ENCODE assay signal across 15 cellular contexts in the genomic region with DNA sequence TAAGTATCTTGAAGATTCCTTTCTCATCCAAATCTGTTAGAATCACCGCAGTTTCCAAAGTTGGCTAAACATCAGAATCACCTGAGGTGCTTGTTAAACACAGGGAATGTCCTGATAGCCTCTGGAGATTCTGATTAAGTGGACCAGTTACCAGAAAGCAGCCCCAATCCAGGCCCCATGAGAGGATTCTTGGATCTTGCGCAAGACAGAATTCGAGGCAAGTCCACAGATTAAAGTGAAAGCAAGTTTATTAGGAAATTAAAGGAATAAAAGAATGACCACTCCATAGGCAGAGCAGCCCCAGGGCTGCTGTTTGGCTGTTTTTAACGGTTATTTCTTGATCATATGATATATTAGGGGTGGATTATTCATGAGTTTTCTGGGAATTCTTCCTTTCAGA.
DNase-seq lines count a peak whose midpoint lies in the region; ATAC-seq, FAIRE-seq and TF ChIP-seq lines count a peak whose summit lies in the region.
"Had no signal": no experiment of that assay in that cellular context is flagged by ENCODE, and none has a peak within 500 bp of the region (broad histone marks: within the 10 kb centered on the region; RNA-seq: fewer than 3 reads in every experiment).

No MANE protein-coding gene starts in this region.

- H3K27ac Mint-ChIP-seq in chondrocyte (ENCODE audit: unreplicated experiment): peak overlapping the region; percentile 96
- H3K27ac Mint-ChIP-seq in natural killer cell treated with Interleukin-12 subunit alpha and Interleukin-12 subunit beta and Interleukin-15 and Interleukin-18, amount 100 ng/mL, for 72 hours: no peak overlapping the region
- H3K27ac Mint-ChIP-seq: activated T-cell treated with anti-CD3 and anti-CD28 coated beads, Interleukin-2, amount 50 U/mL, for 24 hours; immature natural killer cell had no signal

- WGBS in GM23248 (ENCODE audit: low coverage in 1 of 2, low lambda C conversion rate in 2 of 2, missing lambda C conversion rate in 2 of 2), 2 experiments: 45 to 49% methylated on average over 4 of the region's 4 CpGs
- 71% methylated on average over 4 of the region's 4 CpGs for WGBS in smooth muscle cell (ENCODE audit: low lambda C conversion rate)

- TF ChIP-seq CTCF in chondrocyte (IDR thresholded peaks at IDR 0.05) (no peak), smooth muscle cell (IDR thresholded peaks at IDR 0.05; ENCODE audit: borderline replicate concordance, insufficient read depth, poor library complexity, severe bottlenecking) (no peak)

- H3K36me3 ChIP-seq in GM23248 (ENCODE audit: low read depth) (no peaks in the 10 kb centered on the region), smooth muscle cell (ENCODE audit: low read depth) (no peaks in the 10 kb centered on the region), SJCRH30 (no peaks in the 10 kb centered on the region)
- H3K36me3 ChIP-seq: gastrocnemius medialis had no signal

- peaks cover 19% of the 10 kb centered on the region for H3K36me3 Mint-ChIP-seq in chondrocyte (ENCODE audit: low read depth)
- H3K36me3 Mint-ChIP-seq in natural killer cell treated with Interleukin-12 subunit alpha and Interleukin-12 subunit beta and Interleukin-15 and Interleukin-18, amount 100 ng/mL, for 72 hours: peaks cover 4% of the 10 kb centered on the region
- H3K36me3 Mint-ChIP-seq: immature natural killer cell had no signal

- no peaks in the 10 kb centered on the region for H3K79me2 ChIP-seq in GM23248 (ENCODE audit: insufficient read depth)
- H3K79me2 ChIP-seq in smooth muscle cell (ENCODE audit: low read depth): no peaks in the 10 kb centered on the region

- H3K27ac ChIP-seq in GM23248 (no peak overlapping the region), smooth muscle cell (ENCODE audit: low read depth) (no peak overlapping the region), SJCRH30 (no peak overlapping the region)
- H3K27ac ChIP-seq: gastrocnemius medialis had no signal

- FAIRE-seq in GM12892 (lab: Jason Lieb, UNC): no peak

- H3K4me3 ChIP-seq in GM23248 (no peak overlapping the region), smooth muscle cell (no peak overlapping the region), SJCRH30 (no peak overlapping the region)
- H3K4me3 ChIP-seq: gastrocnemius medialis had no signal

- peaks cover 16% of the 10 kb centered on the region for H3K9me3 Mint-ChIP-seq in chondrocyte (ENCODE audit: low read depth)
- peaks cover 9% of the 10 kb centered on the region for H3K9me3 Mint-ChIP-seq in natural killer cell treated with Interleukin-12 subunit alpha and Interleukin-12 subunit beta and Interleukin-15 and Interleukin-18, amount 100 ng/mL, for 72 hours
- H3K9me3 Mint-ChIP-seq: activated T-cell treated with anti-CD3 and anti-CD28 coated beads, Interleukin-2, amount 50 U/mL, for 24 hours had no signal

- DNase-seq in GM23248: peak; percentile 56
- DNase-seq in chondrocyte (ENCODE audit: low spot score): no peak
- peak; percentile 63 for DNase-seq in iris pigment epithelial cell (ENCODE audit: low read depth)
- DNase-seq in smooth muscle cell (lab: John Stamatoyannopoulos, UW; ENCODE audit: unreplicated experiment): no peak
- no peak for DNase-seq in GM12892 (ENCODE audit: insufficient read length)
- DNase-seq in HT-29 (ENCODE audit: low spot score): no peak
- no peak for DNase-seq in SJCRH30
- no peak for DNase-seq in natural killer cell treated with Interleukin-12 subunit alpha and Interleukin-12 subunit beta and Interleukin-15 and Interleukin-18, amount 100 ng/mL, for 72 hours (ENCODE audit: low spot score)
- DNase-seq: activated CD4-positive, alpha-beta T cell treated with anti-CD3 and anti-CD28 coated beads for 1 hour; activated T-cell treated with anti-CD3 and anti-CD28 coated beads, Interleukin-2, amount 50 U/mL, for 24 hours; gastrocnemius medialis; GDM1; immature natural killer cell; NCI-H2029 treated with DMSO at 0.1 percent for 48 hours; stimulated activated CD4-positive, alpha-beta T cell treated with anti-CD3 and anti-CD28 coated beads, Interleukin-4, amount 100 ng/mL, for 1 hour had no signal

- no peaks in the 10 kb centered on the region for H3K9me3 ChIP-seq in GM23248 (ENCODE audit: low read depth)
- H3K9me3 ChIP-seq in smooth muscle cell (replicated peaks; ENCODE audit: low read depth): peaks cover 10% of the 10 kb centered on the region
- no peaks in the 10 kb centered on the region for H3K9me3 ChIP-seq in SJCRH30 (replicated peaks)

- no peak for TF ChIP-seq POLR2A in GM12892 (IDR thresholded peaks at IDR 0.05; ENCODE audit: low read depth, low read length)

- no peak overlapping the region for H3K4me3 Mint-ChIP-seq in chondrocyte (ENCODE audit: unreplicated experiment)
- H3K4me3 Mint-ChIP-seq in natural killer cell treated with Interleukin-12 subunit alpha and Interleukin-12 subunit beta and Interleukin-15 and Interleukin-18, amount 100 ng/mL, for 72 hours: no peak overlapping the region
- H3K4me3 Mint-ChIP-seq: activated T-cell treated with anti-CD3 and anti-CD28 coated beads, Interleukin-2, amount 50 U/mL, for 24 hours; immature natural killer cell had no signal

- no peak overlapping the region for H3K9ac ChIP-seq in GM23248
- no peak overlapping the region for H3K9ac ChIP-seq in smooth muscle cell (ENCODE audit: low read depth)

- H3F3A ChIP-seq in GM23248 (ENCODE audit: insufficient read depth) (peaks cover 11% of the 10 kb centered on the region), smooth muscle cell (ENCODE audit: low read depth) (no peaks in the 10 kb centered on the region)

- H2AFZ ChIP-seq in GM23248: no peak overlapping the region
- H2AFZ ChIP-seq in smooth muscle cell (ENCODE audit: low read depth): no peak overlapping the region

- no peak for ATAC-seq in natural killer cell treated with Interleukin-12 subunit alpha and Interleukin-12 subunit beta and Interleukin-15 and Interleukin-18, amount 100 ng/mL, for 72 hours
- ATAC-seq: gastrocnemius medialis had no signal

- H3K27me3 ChIP-seq in GM23248 (replicated peaks; ENCODE audit: insufficient read depth) (no peaks in the 10 kb centered on the region), smooth muscle cell (ENCODE audit: low read depth) (no peaks in the 10 kb centered on the region), SJCRH30 (no peaks in the 10 kb centered on the region)
- H3K27me3 ChIP-seq: gastrocnemius medialis had no signal

- in situ Hi-C loops in GM23248 (cut with MboI): no loop called here

- H4K20me1 ChIP-seq in GM23248 (ENCODE audit: insufficient read depth) (no peaks in the 10 kb centered on the region), smooth muscle cell (ENCODE audit: low read depth) (no peaks in the 10 kb centered on the region)

- H3K27me3 Mint-ChIP-seq in chondrocyte (ENCODE audit: low read depth): no peaks in the 10 kb centered on the region
- peaks cover 8 to 11% of the 10 kb centered on the region in 2 donors for H3K27me3 Mint-ChIP-seq in natural killer cell treated with Interleukin-12 subunit alpha and Interleukin-12 subunit beta and Interleukin-15 and Interleukin-18, amount 100 ng/mL, for 72 hours

- H3K4me1 Mint-ChIP-seq in chondrocyte (ENCODE audit: low read depth): peaks cover 89% of the 10 kb centered on the region
- H3K4me1 Mint-ChIP-seq in natural killer cell treated with Interleukin-12 subunit alpha and Interleukin-12 subunit beta and Interleukin-15 and Interleukin-18, amount 100 ng/mL, for 72 hours (ENCODE audit: low read depth in 2 of 2): no peaks in the 10 kb centered on the region
- H3K4me1 Mint-ChIP-seq: immature natural killer cell had no signal

- H3K9me2 ChIP-seq in GM23248 (ENCODE audit: insufficient read depth): no peaks in the 10 kb centered on the region

- H3K4me2 ChIP-seq in GM23248 (ENCODE audit: unreplicated experiment): peak overlapping the region; percentile 37
- peak overlapping the region; percentile 46 for H3K4me2 ChIP-seq in smooth muscle cell

- H3K4me1 ChIP-seq in GM23248 (ENCODE audit: insufficient read depth): peaks cover 35% of the 10 kb centered on the region
- peaks cover 13% of the 10 kb centered on the region for H3K4me1 ChIP-seq in smooth muscle cell (ENCODE audit: low read depth)
- no peaks in the 10 kb centered on the region for H3K4me1 ChIP-seq in SJCRH30

Comparison
In these comparisons a context has a peak if more than half of its experiments do, and no peak if none do; other contexts are left out.
1. DNase-seq: peak in GM23248 (single experiment) and iris pigment epithelial cell (single experiment); none in chondrocyte (single experiment), smooth muscle cell (single experiment), GM12892 (single experiment), HT-29 (single experiment), SJCRH30 (0 of 2) and natural killer cell treated with Interleukin-12 subunit alpha and Interleukin-12 subunit beta and Interleukin-15 and Interleukin-18, amount 100 ng/mL, for 72 hours (single experiment).